ENCODE assay signal across 21 cellular contexts in the genomic region with DNA sequence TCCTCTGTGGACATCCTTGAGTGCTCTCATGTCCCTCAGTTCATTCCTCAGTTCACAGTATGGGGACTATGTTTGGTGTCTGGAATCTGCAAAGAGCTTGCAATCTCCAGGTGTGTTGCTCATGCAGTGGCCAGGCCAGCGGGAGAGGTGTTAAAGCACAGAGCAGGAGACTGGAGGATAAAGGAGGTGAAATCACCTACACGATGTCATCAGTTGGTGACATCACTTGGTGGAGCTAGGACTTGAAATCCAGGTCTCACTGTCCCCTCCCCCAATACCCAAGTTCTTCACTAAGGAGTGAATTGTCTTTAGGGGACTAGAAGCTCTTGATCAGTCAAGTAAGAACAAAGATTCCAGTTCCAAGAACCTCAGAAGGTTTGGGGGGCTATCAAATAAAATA.
DNase-seq lines count a peak whose midpoint lies in the region; ATAC-seq, FAIRE-seq and TF ChIP-seq lines count a peak whose summit lies in the region.
"Had no signal": no experiment of that assay in that cellular context is flagged by ENCODE, and none has a peak within 500 bp of the region (broad histone marks: within the 10 kb centered on the region; RNA-seq: fewer than 3 reads in every experiment).

No MANE protein-coding gene starts in this region.

- H3K36me3 ChIP-seq in BLaER1 = no peaks in the 10 kb centered on the region
- no peaks in the 10 kb centered on the region for H3K36me3 ChIP-seq in K562 (ENCODE audit: control insufficient read depth, insufficient read depth, low read length)

- H3K9me3 ChIP-seq in BLaER1 (no peaks in the 10 kb centered on the region), K562 (replicated peaks; ENCODE audit: control insufficient read depth, insufficient read depth, low read depth, low read length) (no peaks in the 10 kb centered on the region)
- H3K9me3 ChIP-seq: A549 had no signal

- TF ChIP-seq RAD21 in K562 (CRISPR knock-in tag; conservative IDR thresholded peaks at IDR 0.05 in 1 of 2, IDR thresholded peaks at IDR 0.05 in 1 of 2) = no peak

- no peaks in the 10 kb centered on the region for H3K79me2 ChIP-seq in K562 (ENCODE audit: control insufficient read depth, insufficient read depth, low read length)

- TF ChIP-seq CTCF in K562 (IDR thresholded peaks at IDR 0.05 in 2 of 3, conservative IDR thresholded peaks at IDR 0.05 in 1 of 3; ENCODE audit: insufficient read depth in 2 of 3, low read depth in 1 of 3, low read length in 3 of 3) = no peak

- H2AFZ ChIP-seq in K562 (ENCODE audit: low read depth, low read length) = no peak overlapping the region

- no peaks in the 10 kb centered on the region for H3K27me3 ChIP-seq in BLaER1
- peaks cover 10 to 58% of the 10 kb centered on the region in 2 experiments; a peak in 3 of 5 replicates for H3K27me3 ChIP-seq in K562 (ENCODE audit: control insufficient read depth in 2 of 2, insufficient read depth in 2 of 2, low read length in 2 of 2)

- no peak overlapping the region for H3K4me3 ChIP-seq in BLaER1
- H3K4me3 ChIP-seq in K562 = no peak overlapping the region
- H3K4me3 ChIP-seq: A549 had no signal

- BruUV-seq in K562 (replicated peaks; lab: Mats Ljungman, UMichigan) = no TSS peak

- in situ Hi-C loops in K562 (cut with MboI) = no loop called here

- CTCF ChIA-PET in K562 (lab: Yijun Ruan, JAX; ENCODE audit: low intra/inter-chr PET ratio) = no interaction called here

- H3K27ac ChIP-seq in BLaER1 (peak overlapping the region; percentile 60), K562 (ENCODE audit: extremely low read depth, low read depth, low read length) (no peak overlapping the region)
- H3K27ac ChIP-seq: 22Rv1, A549 had no signal

- no peak for TF ChIP-seq POLR2A in K562 (conservative IDR thresholded peaks at IDR 0.05)

- no peak for FAIRE-seq in K562 (lab: Jason Lieb, UNC)
- FAIRE-seq: A549, GM12892, GM18507 had no signal

- no peak for TF ChIP-seq EP300 in K562 (IDR thresholded peaks at IDR 0.05; ENCODE audit: low read length)

- H3K4me2 ChIP-seq in BLaER1 = peak overlapping the region; percentile 72
- H3K4me2 ChIP-seq in K562 (ENCODE audit: insufficient read depth, low read length) = no peak overlapping the region
- H3K4me2 ChIP-seq: A549 had no signal

- H4K20me1 ChIP-seq in BLaER1 (no peaks in the 10 kb centered on the region), K562 (replicated peaks; ENCODE audit: control insufficient read depth, insufficient read depth, low read length) (no peaks in the 10 kb centered on the region)

- no peak for ATAC-seq in K562
- no peak for ATAC-seq in GM18858 (IDR thresholded peaks at IDR 0.05; ENCODE audit: unreplicated experiment)
- ATAC-seq: A549, HCT116 had no signal

- H3K9ac ChIP-seq in BLaER1 (no peak overlapping the region), K562 (ENCODE audit: insufficient read depth in 1 of 2, low read depth in 2 of 2, low read length in 2 of 2) (no peak overlapping the region)

- peak; percentile 4 for DNase-seq in DMS53 (lab: John Stamatoyannopoulos, UW)
- no peak for DNase-seq in DMS53 treated with DMSO at 0.1 percent for 48 hours (lab: John Stamatoyannopoulos, UW; ENCODE audit: unreplicated experiment)
- no peak for DNase-seq in K562 (ENCODE audit: extremely low read depth in 1 of 4, low spot score in 3 of 4)
- peak; percentile 7 for DNase-seq in posterior vena cava (ENCODE audit: low spot score)
- no peak for DNase-seq in SW 1271 (lab: John Stamatoyannopoulos, UW)
- DNase-seq: C1 segment of cervical spinal cord; CD4-positive, CD25-positive, alpha-beta regulatory T cell; CD8-positive, alpha-beta memory T cell; COR-L47; DMS 273 treated with DMSO at 0.1 percent for 48 hours; DMS79; GDM1; GOT3; H7 had no signal

- H3K4me1 ChIP-seq in BLaER1 (peaks cover 85% of the 10 kb centered on the region), K562 (replicated peaks in 1 of 2; ENCODE audit: control insufficient read depth in 2 of 2, insufficient read depth in 2 of 2, low read length in 2 of 2) (no peaks in the 10 kb centered on the region; a peak in 2 of 5 replicates)

- intact Hi-C loops in K562 (cut with micrococcal nuclease) = no loop called here
- intact Hi-C loops in posterior vena cava (cut with DNase I) = no loop called here

- WGBS in K562 (ENCODE audit: insufficient coverage, low coverage, missing lambda C conversion rate) = 0% methylated on average over 2 of the region's 2 CpGs

- POLR2A ChIA-PET in K562 (lab: Yijun Ruan, JAX) = no interaction called here

- no peaks in the 10 kb centered on the region for H3K9me1 ChIP-seq in K562 (ENCODE audit: control insufficient read depth, insufficient read depth, low read length)

TF ChIP-seq in K562, 482 proteins besides CTCF, POLR2A, EP300 and RAD21:
- TF ChIP-seq THRAP3 (IDR thresholded peaks at IDR 0.05; ENCODE audit: borderline replicate concordance) = no peak
- peak; percentile 23; the same call in 1 of the 2 replicates for TF ChIP-seq ATF3 (IDR thresholded peaks at IDR 0.05)
- no peak for TF ChIP-seq ATF3 (CRISPR knock-in tag; conservative IDR thresholded peaks at IDR 0.05)

Comparison
In these comparisons a context has a peak if more than half of its experiments do, and no peak if none do; other contexts are left out.
1. DNase-seq: peak in DMS53 (single experiment) and posterior vena cava (single experiment); none in DMS53 treated with DMSO at 0.1 percent for 48 hours (single experiment), K562 (0 of 4) and SW 1271 (0 of 2).